In genomic region chr18:27707201-27707600, GRCh38 we compare ENCODE assay signal across 18 cellular contexts.
"Had no signal": no experiment of that assay in that cellular context is flagged by ENCODE, and none has a peak within 500 bp of the region (broad histone marks: within the 10 kb centered on the region; RNA-seq: fewer than 3 reads in every experiment).

No MANE protein-coding gene starts in this region.

- ATAC-seq: gastroesophageal sphincter, left ventricle myocardium superior, natural killer cell had no signal

- H3K4me3 ChIP-seq: breast epithelium, coronary artery, gastroesophageal sphincter, spleen, thoracic aorta, upper lobe of left lung had no signal

- DNase-seq: activated naive CD4-positive, alpha-beta T cell; activated T-cell treated with anti-CD3 and anti-CD28 coated beads, Interleukin-2, amount 50 U/mL, for 1 hour; amniotic stem cell; endodermal cell; head of caudate nucleus; hypothalamus; left ventricle myocardium superior; midbrain; natural killer cell; spleen; stimulated activated CD4-positive, alpha-beta T cell treated with anti-CD3 and anti-CD28 coated beads, Interleukin-4, amount 100 ng/mL, for 1 hour; stimulated activated naive CD4-positive, alpha-beta T cell; T-helper 9 cell; upper lobe of left lung had no signal
